Comparison of ENCODE assay signal across 1 cellular context in the genomic region with DNA sequence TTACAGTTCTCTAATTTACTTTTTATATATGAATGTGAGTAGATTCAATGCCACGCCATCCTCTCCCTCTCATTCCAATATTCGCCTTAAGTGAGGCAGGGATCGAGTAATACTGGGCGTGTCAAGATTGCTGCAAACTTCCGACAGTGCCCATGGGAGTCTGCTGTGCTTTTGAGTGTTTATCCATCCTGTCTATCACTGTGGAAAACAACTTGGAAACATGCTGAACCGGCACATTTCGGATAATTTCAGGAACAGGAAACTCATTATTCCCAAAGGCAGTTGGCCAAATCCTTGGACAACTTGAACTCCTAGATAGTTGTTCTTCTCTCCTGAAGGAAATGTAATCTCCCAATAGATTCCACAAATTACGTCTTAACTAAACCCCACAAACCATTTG.
TF ChIP-seq lines count a peak whose summit lies in the region.

No MANE protein-coding gene starts in this region.

TF ChIP-seq in K562, 482 proteins besides CTCF, POLR2A, EP300 and RAD21 (continued from another document):
- TF ChIP-seq, protein P1, sequence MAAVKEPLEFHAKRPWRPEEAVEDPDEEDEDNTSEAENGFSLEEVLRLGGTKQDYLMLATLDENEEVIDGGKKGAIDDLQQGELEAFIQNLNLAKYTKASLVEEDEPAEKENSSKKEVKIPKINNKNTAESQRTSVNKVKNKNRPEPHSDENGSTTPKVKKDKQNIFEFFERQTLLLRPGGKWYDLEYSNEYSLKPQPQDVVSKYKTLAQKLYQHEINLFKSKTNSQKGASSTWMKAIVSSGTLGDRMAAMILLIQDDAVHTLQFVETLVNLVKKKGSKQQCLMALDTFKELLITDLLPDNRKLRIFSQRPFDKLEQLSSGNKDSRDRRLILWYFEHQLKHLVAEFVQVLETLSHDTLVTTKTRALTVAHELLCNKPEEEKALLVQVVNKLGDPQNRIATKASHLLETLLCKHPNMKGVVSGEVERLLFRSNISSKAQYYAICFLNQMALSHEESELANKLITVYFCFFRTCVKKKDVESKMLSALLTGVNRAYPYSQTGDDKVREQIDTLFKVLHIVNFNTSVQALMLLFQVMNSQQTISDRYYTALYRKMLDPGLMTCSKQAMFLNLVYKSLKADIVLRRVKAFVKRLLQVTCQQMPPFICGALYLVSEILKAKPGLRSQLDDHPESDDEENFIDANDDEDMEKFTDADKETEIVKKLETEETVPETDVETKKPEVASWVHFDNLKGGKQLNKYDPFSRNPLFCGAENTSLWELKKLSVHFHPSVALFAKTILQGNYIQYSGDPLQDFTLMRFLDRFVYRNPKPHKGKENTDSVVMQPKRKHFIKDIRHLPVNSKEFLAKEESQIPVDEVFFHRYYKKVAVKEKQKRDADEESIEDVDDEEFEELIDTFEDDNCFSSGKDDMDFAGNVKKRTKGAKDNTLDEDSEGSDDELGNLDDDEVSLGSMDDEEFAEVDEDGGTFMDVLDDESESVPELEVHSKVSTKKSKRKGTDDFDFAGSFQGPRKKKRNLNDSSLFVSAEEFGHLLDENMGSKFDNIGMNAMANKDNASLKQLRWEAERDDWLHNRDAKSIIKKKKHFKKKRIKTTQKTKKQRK (IDR thresholded peaks at IDR 0.05; ENCODE audit: borderline replicate concordance, low read depth, low read length), result no peak
- TF ChIP-seq MAFK (IDR thresholded peaks at IDR 0.05; ENCODE audit: low read length) (peak; percentile 34; the same call in 1 of the 2 replicates), MTA3 (IDR thresholded peaks at IDR 0.05; ENCODE audit: borderline replicate concordance) (no peak), TAF15 (IDR thresholded peaks at IDR 0.05; ENCODE audit: low read depth, low read length) (no peak), ZNF316 (IDR thresholded peaks at IDR 0.05) (peak; percentile 89), SMAD4 (CRISPR knock-in tag; conservative IDR thresholded peaks at IDR 0.05) (no peak), KAT7 (CRISPR knock-in tag; IDR thresholded peaks at IDR 0.05; ENCODE audit: borderline replicate concordance) (no peak), NCOA1 (IDR thresholded peaks at IDR 0.05; ENCODE audit: low read depth) (no peak), ZNF431 (CRISPR knock-in tag; IDR thresholded peaks at IDR 0.05) (no peak), MAFG (tag; conservative IDR thresholded peaks at IDR 0.05) (peak; percentile 79), ZFP1 (CRISPR knock-in tag; IDR thresholded peaks at IDR 0.05) (no peak), FOS (IDR thresholded peaks at IDR 0.05; ENCODE audit: extremely low read depth, insufficient read length) (no peak)
- TF ChIP-seq, protein P2, sequence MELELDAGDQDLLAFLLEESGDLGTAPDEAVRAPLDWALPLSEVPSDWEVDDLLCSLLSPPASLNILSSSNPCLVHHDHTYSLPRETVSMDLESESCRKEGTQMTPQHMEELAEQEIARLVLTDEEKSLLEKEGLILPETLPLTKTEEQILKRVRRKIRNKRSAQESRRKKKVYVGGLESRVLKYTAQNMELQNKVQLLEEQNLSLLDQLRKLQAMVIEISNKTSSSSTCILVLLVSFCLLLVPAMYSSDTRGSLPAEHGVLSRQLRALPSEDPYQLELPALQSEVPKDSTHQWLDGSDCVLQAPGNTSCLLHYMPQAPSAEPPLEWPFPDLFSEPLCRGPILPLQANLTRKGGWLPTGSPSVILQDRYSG (tag; conservative IDR thresholded peaks at IDR 0.05; ENCODE audit: low read depth), result no peak
- TF ChIP-seq, protein P3, sequence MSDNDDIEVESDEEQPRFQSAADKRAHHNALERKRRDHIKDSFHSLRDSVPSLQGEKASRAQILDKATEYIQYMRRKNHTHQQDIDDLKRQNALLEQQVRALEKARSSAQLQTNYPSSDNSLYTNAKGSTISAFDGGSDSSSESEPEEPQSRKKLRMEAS (CRISPR knock-in tag; IDR thresholded peaks at IDR 0.05), result no peak
- TF ChIP-seq, protein P4, sequence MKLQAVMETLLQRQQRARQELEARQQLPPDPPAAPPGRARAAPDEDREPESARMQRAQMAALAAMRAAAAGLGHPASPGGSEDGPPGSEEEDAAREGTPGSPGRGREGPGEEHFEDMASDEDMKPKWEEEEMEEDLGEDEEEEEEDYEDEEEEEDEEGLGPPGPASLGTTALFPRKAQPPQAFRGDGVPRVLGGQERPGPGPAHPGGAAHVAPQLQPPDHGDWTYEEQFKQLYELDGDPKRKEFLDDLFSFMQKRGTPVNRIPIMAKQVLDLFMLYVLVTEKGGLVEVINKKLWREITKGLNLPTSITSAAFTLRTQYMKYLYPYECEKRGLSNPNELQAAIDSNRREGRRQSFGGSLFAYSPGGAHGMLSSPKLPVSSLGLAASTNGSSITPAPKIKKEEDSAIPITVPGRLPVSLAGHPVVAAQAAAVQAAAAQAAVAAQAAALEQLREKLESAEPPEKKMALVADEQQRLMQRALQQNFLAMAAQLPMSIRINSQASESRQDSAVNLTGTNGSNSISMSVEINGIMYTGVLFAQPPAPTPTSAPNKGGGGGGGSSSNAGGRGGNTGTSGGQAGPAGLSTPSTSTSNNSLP (IDR thresholded peaks at IDR 0.05; ENCODE audit: borderline replicate concordance, low read depth, low read length), result no peak
